In genomic region chr22:44458044-44459020, GRCh38 we compare ENCODE assay signal across 17 cellular contexts. TPM values are rescaled to one million over a fixed set of nuclear protein-coding genes. Genes with fewer than 3 reads are reported as not detected.
DNase-seq lines count a peak whose midpoint lies in the region; ATAC-seq lines count a peak whose summit lies in the region.
"Had no signal": no experiment of that assay in that cellular context is flagged by ENCODE, and none has a peak within 500 bp of the region (broad histone marks: within the 10 kb centered on the region; RNA-seq: fewer than 3 reads in every experiment).

No MANE protein-coding gene starts in this region.

- H3K4me3 Mint-ChIP-seq in activated naive CD4-positive, alpha-beta T cell treated with anti-CD3 and anti-CD28 coated beads, Interleukin-2, amount 10 ng/mL, durations not matched to agents 7 days and 5 days, result no peak overlapping the region
- H3K4me3 Mint-ChIP-seq in activated CD4-positive, alpha-beta memory T cell treated with anti-CD3 and anti-CD28 coated beads, Interleukin-2, amount 10 ng/mL, durations not matched to agents 7 days and 5 days, result no peak overlapping the region
- H3K4me3 Mint-ChIP-seq in activated T-cell treated with anti-CD3 and anti-CD28 coated beads, Interleukin-2, amount 50 U/mL, for 4 hours, result no peak overlapping the region

- POLR2A ChIA-PET in activated CD4-positive, alpha-beta memory T cell treated with anti-CD3 and anti-CD28 coated beads, Interleukin-2, amount 10 ng/mL, durations not matched to agents 7 days and 5 days (lab: Charles Lee), result no interaction called here

- peaks cover 16% of the 10 kb centered on the region for H3K27me3 Mint-ChIP-seq in activated naive CD4-positive, alpha-beta T cell treated with anti-CD3 and anti-CD28 coated beads, Interleukin-2, amount 10 ng/mL, durations not matched to agents 7 days and 5 days
- peaks cover 11% of the 10 kb centered on the region for H3K27me3 Mint-ChIP-seq in activated CD4-positive, alpha-beta memory T cell treated with anti-CD3 and anti-CD28 coated beads, Interleukin-2, amount 10 ng/mL, durations not matched to agents 7 days and 5 days
- H3K27me3 Mint-ChIP-seq in activated T-cell treated with anti-CD3 and anti-CD28 coated beads, Interleukin-2, amount 50 U/mL, for 4 hours (ENCODE audit: low read depth), result no peaks in the 10 kb centered on the region

- H3K27ac Mint-ChIP-seq in activated naive CD4-positive, alpha-beta T cell treated with anti-CD3 and anti-CD28 coated beads, Interleukin-2, amount 10 ng/mL, durations not matched to agents 7 days and 5 days, result peak overlapping the region; percentile 64
- no peak overlapping the region for H3K27ac Mint-ChIP-seq in activated CD4-positive, alpha-beta memory T cell treated with anti-CD3 and anti-CD28 coated beads, Interleukin-2, amount 10 ng/mL, durations not matched to agents 7 days and 5 days

- CTCF ChIA-PET in activated naive CD4-positive, alpha-beta T cell treated with anti-CD3 and anti-CD28 coated beads, Interleukin-2, amount 10 ng/mL, durations not matched to agents 7 days and 5 days (lab: Charles Lee), result no interaction called here
- CTCF ChIA-PET in activated CD4-positive, alpha-beta memory T cell treated with anti-CD3 and anti-CD28 coated beads, Interleukin-2, amount 10 ng/mL, durations not matched to agents 7 days and 5 days (lab: Charles Lee), result no interaction called here

- peaks cover 15% of the 10 kb centered on the region for H3K9me3 Mint-ChIP-seq in activated naive CD4-positive, alpha-beta T cell treated with anti-CD3 and anti-CD28 coated beads, Interleukin-2, amount 10 ng/mL, durations not matched to agents 7 days and 5 days
- H3K9me3 Mint-ChIP-seq in activated CD4-positive, alpha-beta memory T cell treated with anti-CD3 and anti-CD28 coated beads, Interleukin-2, amount 10 ng/mL, durations not matched to agents 7 days and 5 days, result peaks cover 10% of the 10 kb centered on the region
- peaks cover 9% of the 10 kb centered on the region for H3K9me3 Mint-ChIP-seq in activated T-cell treated with anti-CD3 and anti-CD28 coated beads, Interleukin-2, amount 50 U/mL, for 4 hours

- peaks cover 11% of the 10 kb centered on the region for H3K36me3 Mint-ChIP-seq in activated naive CD4-positive, alpha-beta T cell treated with anti-CD3 and anti-CD28 coated beads, Interleukin-2, amount 10 ng/mL, durations not matched to agents 7 days and 5 days
- H3K36me3 Mint-ChIP-seq in activated CD4-positive, alpha-beta memory T cell treated with anti-CD3 and anti-CD28 coated beads, Interleukin-2, amount 10 ng/mL, durations not matched to agents 7 days and 5 days (ENCODE audit: low read depth), result peaks cover 3% of the 10 kb centered on the region
- peaks cover 3% of the 10 kb centered on the region for H3K36me3 Mint-ChIP-seq in activated T-cell treated with anti-CD3 and anti-CD28 coated beads, Interleukin-2, amount 50 U/mL, for 4 hours (ENCODE audit: insufficient read depth)

- peaks cover 63% of the 10 kb centered on the region for H3K4me1 Mint-ChIP-seq in activated naive CD4-positive, alpha-beta T cell treated with anti-CD3 and anti-CD28 coated beads, Interleukin-2, amount 10 ng/mL, durations not matched to agents 7 days and 5 days
- H3K4me1 Mint-ChIP-seq in activated CD4-positive, alpha-beta memory T cell treated with anti-CD3 and anti-CD28 coated beads, Interleukin-2, amount 10 ng/mL, durations not matched to agents 7 days and 5 days, result peaks cover 31% of the 10 kb centered on the region
- H3K4me1 Mint-ChIP-seq in activated T-cell treated with anti-CD3 and anti-CD28 coated beads, Interleukin-2, amount 50 U/mL, for 4 hours (ENCODE audit: low read depth), result peaks cover 49% of the 10 kb centered on the region

- ATAC-seq in left lobe of liver, result no peak
- ATAC-seq in GM21526 (IDR thresholded peaks at IDR 0.05; ENCODE audit: low FRiP score, unreplicated experiment), result no peak
- ATAC-seq in activated T-cell treated with anti-CD3 and anti-CD28 coated beads, Interleukin-2, amount 50 U/mL, for 4 hours, result no peak
- no peak for ATAC-seq in HG03095 (IDR thresholded peaks at IDR 0.05; ENCODE audit: unreplicated experiment)
- ATAC-seq: gastrocnemius medialis, SK-N-SH treated with all-trans-retinoic acid at 6 μM for 48 hours had no signal

- DNase-seq in activated naive CD4-positive, alpha-beta T cell treated with anti-CD3 and anti-CD28 coated beads, Interleukin-2, amount 10 ng/mL, durations not matched to agents 7 days and 5 days, result no peak
- DNase-seq in activated naive CD4-positive, alpha-beta T cell treated with anti-CD3 and anti-CD28 coated beads, Interleukin-2, amount 50 U/mL, for 16 hours, result no peak
- peak; percentile 9 for DNase-seq in activated CD4-positive, alpha-beta memory T cell treated with anti-CD3 and anti-CD28 coated beads, Interleukin-2, amount 10 ng/mL, durations not matched to agents 7 days and 5 days
- peak; percentile 24 for DNase-seq in left lobe of liver (ENCODE audit: low spot score)
- no peak for DNase-seq in activated T-cell treated with anti-CD3 and anti-CD28 coated beads, Interleukin-2, amount 50 U/mL, for 4 hours
- DNase-seq: activated gamma-delta T cell treated with Interleukin-2 at 50 U/mL for 16 hours, gastrocnemius medialis, Karpas-422, kidney, NCI-H1092, NCI-H2029 treated with DMSO at 0.1 percent for 48 hours, NCI-H510A treated with DMSO at 0.1 percent for 48 hours, occipital lobe, retina had no signal

RNA-seq across cellular contexts. Expression of gene RTL6, which starts 39.7 kb away (rescaled TPM):
- total RNA-seq in activated CD4-positive, alpha-beta memory T cell treated with anti-CD3 and anti-CD28 coated beads, Interleukin-2, amount 10 ng/mL, durations not matched to agents 7 days and 5 days, result 1 to 10 TPM; 6.7 to 6.8 TPM
- total RNA-seq in left lobe of liver, result 5.1 TPM
- 1 to 10 TPM; 7.3 to 8.4 (median 7.9) TPM for total RNA-seq in activated T-cell treated with anti-CD3 and anti-CD28 coated beads, Interleukin-2, amount 50 U/mL, for 4 hours

Comparison
In these comparisons a context has a peak if more than half of its experiments do, and no peak if none do; other contexts are left out.
1. DNase-seq: peak in activated CD4-positive, alpha-beta memory T cell treated with anti-CD3 and anti-CD28 coated beads, Interleukin-2, amount 10 ng/mL, durations not matched to agents 7 days and 5 days (single experiment) and left lobe of liver (single experiment); none in activated naive CD4-positive, alpha-beta T cell treated with anti-CD3 and anti-CD28 coated beads, Interleukin-2, amount 10 ng/mL, durations not matched to agents 7 days and 5 days (single experiment), activated naive CD4-positive, alpha-beta T cell treated with anti-CD3 and anti-CD28 coated beads, Interleukin-2, amount 50 U/mL, for 16 hours (single experiment) and activated T-cell treated with anti-CD3 and anti-CD28 coated beads, Interleukin-2, amount 50 U/mL, for 4 hours (single experiment).